In genomic region chr13:30376426-30377311, GRCh38 we compare ENCODE assay signal across 1 cellular context.
A peak's percentile ranks its signal among the peaks of the same experiment; 100 is the strongest.
TF ChIP-seq lines count a peak whose summit lies in the region.

No MANE protein-coding gene starts in this region.

TF ChIP-seq in GM12878, 131 proteins besides CTCF, POLR2A, EP300 and RAD21 (continued from another document and continues in another):
- TF ChIP-seq ZBTB40 (IDR thresholded peaks at IDR 0.05; ENCODE audit: borderline replicate concordance): no peak
- TF ChIP-seq SKIL (IDR thresholded peaks at IDR 0.05; ENCODE audit: low read depth, poor library complexity, severe bottlenecking): peak; percentile 35
- no peak for TF ChIP-seq ZZZ3 (IDR thresholded peaks at IDR 0.05; ENCODE audit: control insufficient read depth, insufficient read length, low read depth)
- peak; percentile 27; the same call in 1 of the 3 replicates for TF ChIP-seq POU2F2 (IDR thresholded peaks at IDR 0.05; ENCODE audit: borderline replicate concordance, low read depth, low read length)
- TF ChIP-seq NR2C2 (IDR thresholded peaks at IDR 0.05; ENCODE audit: borderline replicate concordance, control insufficient read depth, insufficient read length, low read depth): no peak
- no peak for TF ChIP-seq MXI1 (IDR thresholded peaks at IDR 0.05; ENCODE audit: low read depth, low read length)
- no peak for TF ChIP-seq SMAD5 (IDR thresholded peaks at IDR 0.05; ENCODE audit: low read depth)
- peak; percentile 23; the same call in 1 of the 2 replicates for TF ChIP-seq PAX5 (IDR thresholded peaks at IDR 0.05; ENCODE audit: borderline replicate concordance, low read depth, low read length)
- no peak for TF ChIP-seq SRF (IDR thresholded peaks at IDR 0.05; ENCODE audit: low read depth in 2 of 2, low read length in 2 of 2)
- TF ChIP-seq IKZF1 (conservative IDR thresholded peaks at IDR 0.05): no peak; the same call in 1 of the 2 replicates
- no peak for TF ChIP-seq RB1 (IDR thresholded peaks at IDR 0.05; ENCODE audit: borderline replicate concordance)
- TF ChIP-seq, protein P1, sequence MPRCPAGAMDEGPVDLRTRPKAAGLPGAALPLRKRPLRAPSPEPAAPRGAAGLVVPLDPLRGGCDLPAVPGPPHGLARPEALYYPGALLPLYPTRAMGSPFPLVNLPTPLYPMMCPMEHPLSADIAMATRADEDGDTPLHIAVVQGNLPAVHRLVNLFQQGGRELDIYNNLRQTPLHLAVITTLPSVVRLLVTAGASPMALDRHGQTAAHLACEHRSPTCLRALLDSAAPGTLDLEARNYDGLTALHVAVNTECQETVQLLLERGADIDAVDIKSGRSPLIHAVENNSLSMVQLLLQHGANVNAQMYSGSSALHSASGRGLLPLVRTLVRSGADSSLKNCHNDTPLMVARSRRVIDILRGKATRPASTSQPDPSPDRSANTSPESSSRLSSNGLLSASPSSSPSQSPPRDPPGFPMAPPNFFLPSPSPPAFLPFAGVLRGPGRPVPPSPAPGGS (IDR thresholded peaks at IDR 0.05; ENCODE audit: borderline replicate concordance, insufficient read depth, low read depth, low read length, poor library complexity, severe bottlenecking): no peak
- 0 out of 2 replicates have a peak, but pooled peaks have one; percentile 57 for TF ChIP-seq ZNF687 (IDR thresholded peaks at IDR 0.05)
- TF ChIP-seq, protein P2, sequence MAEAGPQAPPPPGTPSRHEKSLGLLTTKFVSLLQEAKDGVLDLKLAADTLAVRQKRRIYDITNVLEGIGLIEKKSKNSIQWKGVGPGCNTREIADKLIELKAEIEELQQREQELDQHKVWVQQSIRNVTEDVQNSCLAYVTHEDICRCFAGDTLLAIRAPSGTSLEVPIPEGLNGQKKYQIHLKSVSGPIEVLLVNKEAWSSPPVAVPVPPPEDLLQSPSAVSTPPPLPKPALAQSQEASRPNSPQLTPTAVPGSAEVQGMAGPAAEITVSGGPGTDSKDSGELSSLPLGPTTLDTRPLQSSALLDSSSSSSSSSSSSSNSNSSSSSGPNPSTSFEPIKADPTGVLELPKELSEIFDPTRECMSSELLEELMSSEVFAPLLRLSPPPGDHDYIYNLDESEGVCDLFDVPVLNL (IDR thresholded peaks at IDR 0.05; ENCODE audit: low read depth, low read length): no peak
- 0 out of 4 replicates have a peak, but pooled peaks of 1 of the 2 experiments have one; percentile 23 for TF ChIP-seq IKZF2 (IDR thresholded peaks at IDR 0.05)
- 0 out of 2 replicates have a peak, but pooled peaks have one; percentile 26 for TF ChIP-seq NR2F1 (conservative IDR thresholded peaks at IDR 0.05)
- 0 out of 2 replicates have a peak, but pooled peaks have one; percentile 29 for TF ChIP-seq CBFB (IDR thresholded peaks at IDR 0.05; ENCODE audit: low read depth)
- peak; percentile 89 for TF ChIP-seq RUNX3 (IDR thresholded peaks at IDR 0.05; ENCODE audit: low read length)
- TF ChIP-seq PBX3 (IDR thresholded peaks at IDR 0.05; ENCODE audit: insufficient replicate concordance, low read depth, low read length): no peak
- no peak for TF ChIP-seq DPF2 (IDR thresholded peaks at IDR 0.05)
- no peak for TF ChIP-seq KDM1A (IDR thresholded peaks at IDR 0.05; ENCODE audit: borderline replicate concordance)
- TF ChIP-seq ZNF274 (IDR thresholded peaks at IDR 0.05; ENCODE audit: insufficient read depth, insufficient read length): no peak
- TF ChIP-seq MEF2B (IDR thresholded peaks at IDR 0.05; ENCODE audit: partially characterized antibody, poor library complexity, severe bottlenecking): peak; percentile 13
- no peak for TF ChIP-seq JUND (IDR thresholded peaks at IDR 0.05; ENCODE audit: low read depth, low read length)
- no peak for TF ChIP-seq IRF4 (IDR thresholded peaks at IDR 0.05; ENCODE audit: low read depth, low read length)
- no peak for TF ChIP-seq PAX8 (IDR thresholded peaks at IDR 0.05)
- no peak for TF ChIP-seq ZBTB11 (CRISPR knock-in tag; IDR thresholded peaks at IDR 0.05)
- no peak for TF ChIP-seq TARDBP (IDR thresholded peaks at IDR 0.05; ENCODE audit: borderline replicate concordance)
- no peak for TF ChIP-seq BCL11A (IDR thresholded peaks at IDR 0.05; ENCODE audit: low read depth, low read length)
- peak; percentile 10; the same call in 1 of the 2 replicates for TF ChIP-seq TAF1 (IDR thresholded peaks at IDR 0.05; ENCODE audit: borderline replicate concordance, low read depth, low read length)
- no peak for TF ChIP-seq ATF3 (IDR thresholded peaks at IDR 0.05; ENCODE audit: borderline replicate concordance, extremely low read depth, low read depth, low read length)
- no peak for TF ChIP-seq CEBPB (IDR thresholded peaks at IDR 0.05; ENCODE audit: borderline replicate concordance in 1 of 2, low read depth in 2 of 2, low read length in 2 of 2)
- 0 out of 2 replicates have a peak, but pooled peaks have one; percentile 40 for TF ChIP-seq GATAD2B (conservative IDR thresholded peaks at IDR 0.05; ENCODE audit: low read depth)
- no peak for TF ChIP-seq EZH2 (IDR thresholded peaks at IDR 0.05; ENCODE audit: borderline replicate concordance, control insufficient read depth, low read depth, low read length)
- no peak for TF ChIP-seq MYB (IDR thresholded peaks at IDR 0.05; ENCODE audit: borderline replicate concordance, low read depth, low read length)
- no peak; the same call in 1 of the 2 replicates for TF ChIP-seq POLR2AphosphoS5 (IDR thresholded peaks at IDR 0.05; ENCODE audit: low read length)
- TF ChIP-seq PML (IDR thresholded peaks at IDR 0.05; ENCODE audit: low read length): no peak
- peak; percentile 58 for TF ChIP-seq EED (IDR thresholded peaks at IDR 0.05; ENCODE audit: low read depth)
- TF ChIP-seq, protein P3, sequence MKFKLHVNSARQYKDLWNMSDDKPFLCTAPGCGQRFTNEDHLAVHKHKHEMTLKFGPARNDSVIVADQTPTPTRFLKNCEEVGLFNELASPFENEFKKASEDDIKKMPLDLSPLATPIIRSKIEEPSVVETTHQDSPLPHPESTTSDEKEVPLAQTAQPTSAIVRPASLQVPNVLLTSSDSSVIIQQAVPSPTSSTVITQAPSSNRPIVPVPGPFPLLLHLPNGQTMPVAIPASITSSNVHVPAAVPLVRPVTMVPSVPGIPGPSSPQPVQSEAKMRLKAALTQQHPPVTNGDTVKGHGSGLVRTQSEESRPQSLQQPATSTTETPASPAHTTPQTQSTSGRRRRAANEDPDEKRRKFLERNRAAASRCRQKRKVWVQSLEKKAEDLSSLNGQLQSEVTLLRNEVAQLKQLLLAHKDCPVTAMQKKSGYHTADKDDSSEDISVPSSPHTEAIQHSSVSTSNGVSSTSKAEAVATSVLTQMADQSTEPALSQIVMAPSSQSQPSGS (IDR thresholded peaks at IDR 0.05; ENCODE audit: low read length): no peak; the same call in 1 of the 2 replicates
- no peak for TF ChIP-seq BMI1 (IDR thresholded peaks at IDR 0.05; ENCODE audit: borderline replicate concordance)
- TF ChIP-seq CREM (IDR thresholded peaks at IDR 0.05; ENCODE audit: low read depth): no peak
- no peak for TF ChIP-seq GABPA (IDR thresholded peaks at IDR 0.05; ENCODE audit: low read depth)
